ENCODE assay signal across 1 cellular context in the genomic region with DNA sequence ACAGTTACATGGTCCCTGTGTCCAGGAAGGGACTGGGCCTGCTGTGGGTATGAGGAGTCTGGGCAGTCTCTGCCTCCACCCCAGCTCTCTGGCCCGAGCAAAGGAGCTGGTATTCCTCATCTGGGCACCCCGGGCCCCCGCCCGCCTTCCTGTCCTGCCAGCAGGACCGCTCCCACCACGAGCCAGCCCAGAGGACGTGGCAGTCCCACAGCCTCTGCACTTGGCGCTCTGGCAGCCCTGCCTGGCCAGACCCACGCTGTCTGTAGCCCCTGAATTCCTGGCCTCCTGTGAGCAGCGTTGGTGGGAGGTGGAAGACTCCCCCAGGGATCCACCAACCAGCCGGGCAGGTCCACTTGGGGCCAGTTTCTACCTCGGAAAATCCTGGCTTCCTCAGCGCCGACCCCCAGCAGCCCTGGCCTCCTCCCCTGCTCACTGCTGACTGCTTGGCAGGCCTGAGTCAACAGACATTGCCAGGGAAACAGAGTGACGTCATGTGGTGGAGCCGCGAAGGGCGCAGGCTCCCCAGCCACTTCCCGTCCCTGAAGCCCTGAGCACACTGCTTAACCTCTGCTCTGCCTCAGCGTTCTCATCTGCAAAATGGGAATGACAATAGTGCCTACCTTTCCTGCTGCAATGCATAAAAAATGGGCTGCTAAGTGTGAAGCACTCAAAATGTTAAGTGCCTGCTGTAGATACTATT.
TF ChIP-seq lines count a peak whose summit lies in the region.

No MANE protein-coding gene starts in this region.

TF ChIP-seq in HEK293, 187 proteins besides CTCF, POLR2A, EP300 and RAD21 (continued from another document and continues in another):
- no peak for TF ChIP-seq ZNF148 (tag by site-specific recombination; IDR thresholded peaks at IDR 0.05; ENCODE audit: borderline replicate concordance)
- TF ChIP-seq KLF7 (tag by site-specific recombination; IDR thresholded peaks at IDR 0.05; ENCODE audit: borderline replicate concordance), result no peak
- no peak for TF ChIP-seq ZBTB1 (tag by site-specific recombination; IDR thresholded peaks at IDR 0.05)
- peak; percentile 59; the same call in 1 of the 2 replicates for TF ChIP-seq GLIS2 (tag by site-specific recombination; IDR thresholded peaks at IDR 0.05)
- TF ChIP-seq ZIC2 (tag by site-specific recombination; IDR thresholded peaks at IDR 0.05), result peak; percentile 40; the same call in 1 of the 2 replicates
- TF ChIP-seq ZNF433 (tag by site-specific recombination; IDR thresholded peaks at IDR 0.05; ENCODE audit: low read depth), result no peak
- TF ChIP-seq, protein P1, sequence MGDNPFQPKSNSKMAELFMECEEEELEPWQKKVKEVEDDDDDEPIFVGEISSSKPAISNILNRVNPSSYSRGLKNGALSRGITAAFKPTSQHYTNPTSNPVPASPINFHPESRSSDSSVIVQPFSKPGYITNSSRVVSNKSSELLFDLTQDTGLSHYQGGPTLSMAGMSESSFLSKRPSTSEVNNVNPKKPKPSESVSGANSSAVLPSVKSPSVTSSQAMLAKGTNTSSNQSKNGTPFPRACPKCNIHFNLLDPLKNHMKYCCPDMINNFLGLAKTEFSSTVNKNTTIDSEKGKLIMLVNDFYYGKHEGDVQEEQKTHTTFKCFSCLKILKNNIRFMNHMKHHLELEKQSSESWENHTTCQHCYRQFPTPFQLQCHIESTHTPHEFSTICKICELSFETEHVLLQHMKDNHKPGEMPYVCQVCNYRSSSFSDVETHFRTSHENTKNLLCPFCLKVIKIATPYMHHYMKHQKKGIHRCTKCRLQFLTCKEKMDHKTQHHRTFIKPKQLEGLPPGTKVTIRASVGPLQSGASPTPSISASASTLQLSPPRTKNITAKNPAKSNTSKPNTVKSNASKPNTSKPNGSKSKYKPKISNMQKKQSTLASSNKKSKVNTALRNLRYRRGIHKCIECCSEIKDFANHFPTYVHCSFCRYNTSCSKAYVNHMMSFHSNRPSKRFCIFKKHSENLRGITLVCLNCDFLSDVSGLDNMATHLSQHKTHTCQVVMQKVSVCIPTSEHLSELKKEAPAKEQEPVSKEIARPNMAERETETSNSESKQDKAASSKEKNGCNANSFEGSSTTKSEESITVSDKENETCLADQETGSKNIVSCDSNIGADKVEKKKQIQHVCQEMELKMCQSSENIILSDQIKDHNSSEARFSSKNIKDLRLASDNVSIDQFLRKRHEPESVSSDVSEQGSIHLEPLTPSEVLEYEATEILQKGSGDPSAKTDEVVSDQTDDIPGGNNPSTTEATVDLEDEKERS (tag by site-specific recombination; IDR thresholded peaks at IDR 0.05), result peak; percentile 67; the same call in 1 of the 2 replicates
- TF ChIP-seq, protein P2, sequence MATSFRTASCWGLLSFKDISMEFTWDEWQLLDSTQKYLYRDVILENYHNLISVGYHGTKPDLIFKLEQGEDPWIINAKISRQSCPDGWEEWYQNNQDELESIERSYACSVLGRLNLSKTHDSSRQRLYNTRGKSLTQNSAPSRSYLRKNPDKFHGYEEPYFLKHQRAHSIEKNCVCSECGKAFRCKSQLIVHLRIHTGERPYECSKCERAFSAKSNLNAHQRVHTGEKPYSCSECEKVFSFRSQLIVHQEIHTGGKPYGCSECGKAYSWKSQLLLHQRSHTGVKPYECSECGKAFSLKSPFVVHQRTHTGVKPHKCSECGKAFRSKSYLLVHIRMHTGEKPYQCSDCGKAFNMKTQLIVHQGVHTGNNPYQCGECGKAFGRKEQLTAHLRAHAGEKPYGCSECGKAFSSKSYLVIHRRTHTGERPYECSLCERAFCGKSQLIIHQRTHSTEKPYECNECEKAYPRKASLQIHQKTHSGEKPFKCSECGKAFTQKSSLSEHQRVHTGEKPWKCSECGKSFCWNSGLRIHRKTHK (tag by site-specific recombination; IDR thresholded peaks at IDR 0.05), result no peak
- TF ChIP-seq, protein P3, sequence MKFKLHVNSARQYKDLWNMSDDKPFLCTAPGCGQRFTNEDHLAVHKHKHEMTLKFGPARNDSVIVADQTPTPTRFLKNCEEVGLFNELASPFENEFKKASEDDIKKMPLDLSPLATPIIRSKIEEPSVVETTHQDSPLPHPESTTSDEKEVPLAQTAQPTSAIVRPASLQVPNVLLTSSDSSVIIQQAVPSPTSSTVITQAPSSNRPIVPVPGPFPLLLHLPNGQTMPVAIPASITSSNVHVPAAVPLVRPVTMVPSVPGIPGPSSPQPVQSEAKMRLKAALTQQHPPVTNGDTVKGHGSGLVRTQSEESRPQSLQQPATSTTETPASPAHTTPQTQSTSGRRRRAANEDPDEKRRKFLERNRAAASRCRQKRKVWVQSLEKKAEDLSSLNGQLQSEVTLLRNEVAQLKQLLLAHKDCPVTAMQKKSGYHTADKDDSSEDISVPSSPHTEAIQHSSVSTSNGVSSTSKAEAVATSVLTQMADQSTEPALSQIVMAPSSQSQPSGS (tag by site-specific recombination; IDR thresholded peaks at IDR 0.05; ENCODE audit: low read depth), result peak; percentile 94
- TF ChIP-seq, protein P4, sequence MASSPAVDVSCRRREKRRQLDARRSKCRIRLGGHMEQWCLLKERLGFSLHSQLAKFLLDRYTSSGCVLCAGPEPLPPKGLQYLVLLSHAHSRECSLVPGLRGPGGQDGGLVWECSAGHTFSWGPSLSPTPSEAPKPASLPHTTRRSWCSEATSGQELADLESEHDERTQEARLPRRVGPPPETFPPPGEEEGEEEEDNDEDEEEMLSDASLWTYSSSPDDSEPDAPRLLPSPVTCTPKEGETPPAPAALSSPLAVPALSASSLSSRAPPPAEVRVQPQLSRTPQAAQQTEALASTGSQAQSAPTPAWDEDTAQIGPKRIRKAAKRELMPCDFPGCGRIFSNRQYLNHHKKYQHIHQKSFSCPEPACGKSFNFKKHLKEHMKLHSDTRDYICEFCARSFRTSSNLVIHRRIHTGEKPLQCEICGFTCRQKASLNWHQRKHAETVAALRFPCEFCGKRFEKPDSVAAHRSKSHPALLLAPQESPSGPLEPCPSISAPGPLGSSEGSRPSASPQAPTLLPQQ (tag by site-specific recombination; IDR thresholded peaks at IDR 0.05), result 0 out of 2 replicates have a peak, but pooled peaks have one; percentile 25
- no peak for TF ChIP-seq ZNF626 (tag by site-specific recombination; IDR thresholded peaks at IDR 0.05)
- peak; percentile 42; the same call in 1 of the 2 replicates for TF ChIP-seq ZBTB48 (tag by site-specific recombination; IDR thresholded peaks at IDR 0.05)
- no peak for TF ChIP-seq GLI2 (tag by site-specific recombination; IDR thresholded peaks at IDR 0.05; ENCODE audit: borderline replicate concordance, low read depth)
- TF ChIP-seq ZNF449 (tag by site-specific recombination; IDR thresholded peaks at IDR 0.05), result no peak
- TF ChIP-seq ZNF112 (tag by site-specific recombination; IDR thresholded peaks at IDR 0.05), result no peak
- no peak for TF ChIP-seq ZNF776 (tag by site-specific recombination; IDR thresholded peaks at IDR 0.05; ENCODE audit: borderline replicate concordance)
- no peak for TF ChIP-seq REST (tag by site-specific recombination; IDR thresholded peaks at IDR 0.05)
- TF ChIP-seq ZBTB21 (tag by site-specific recombination; IDR thresholded peaks at IDR 0.05), result peak; percentile 76
- no peak for TF ChIP-seq SALL2 (tag by site-specific recombination; IDR thresholded peaks at IDR 0.05; ENCODE audit: borderline replicate concordance)
- TF ChIP-seq ZNF76 (tag by site-specific recombination; IDR thresholded peaks at IDR 0.05; ENCODE audit: borderline replicate concordance, low read depth), result no peak
- no peak for TF ChIP-seq ZNF501 (tag by site-specific recombination; IDR thresholded peaks at IDR 0.05)
- no peak for TF ChIP-seq ZNF350 (tag by site-specific recombination; IDR thresholded peaks at IDR 0.05)
- no peak for TF ChIP-seq HOXD13 (CRISPR knock-in tag; IDR thresholded peaks at IDR 0.05; ENCODE audit: borderline replicate concordance)
- TF ChIP-seq, protein P5, sequence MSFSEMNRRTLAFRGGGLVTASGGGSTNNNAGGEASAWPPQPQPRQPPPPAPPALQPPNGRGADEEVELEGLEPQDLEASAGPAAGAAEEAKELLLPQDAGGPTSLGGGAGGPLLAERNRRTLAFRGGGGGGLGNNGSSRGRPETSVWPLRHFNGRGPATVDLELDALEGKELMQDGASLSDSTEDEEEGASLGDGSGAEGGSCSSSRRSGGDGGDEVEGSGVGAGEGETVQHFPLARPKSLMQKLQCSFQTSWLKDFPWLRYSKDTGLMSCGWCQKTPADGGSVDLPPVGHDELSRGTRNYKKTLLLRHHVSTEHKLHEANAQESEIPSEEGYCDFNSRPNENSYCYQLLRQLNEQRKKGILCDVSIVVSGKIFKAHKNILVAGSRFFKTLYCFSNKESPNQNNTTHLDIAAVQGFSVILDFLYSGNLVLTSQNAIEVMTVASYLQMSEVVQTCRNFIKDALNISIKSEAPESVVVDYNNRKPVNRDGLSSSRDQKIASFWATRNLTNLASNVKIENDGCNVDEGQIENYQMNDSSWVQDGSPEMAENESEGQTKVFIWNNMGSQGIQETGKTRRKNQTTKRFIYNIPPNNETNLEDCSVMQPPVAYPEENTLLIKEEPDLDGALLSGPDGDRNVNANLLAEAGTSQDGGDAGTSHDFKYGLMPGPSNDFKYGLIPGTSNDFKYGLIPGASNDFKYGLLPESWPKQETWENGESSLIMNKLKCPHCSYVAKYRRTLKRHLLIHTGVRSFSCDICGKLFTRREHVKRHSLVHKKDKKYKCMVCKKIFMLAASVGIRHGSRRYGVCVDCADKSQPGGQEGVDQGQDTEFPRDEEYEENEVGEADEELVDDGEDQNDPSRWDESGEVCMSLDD (tag by site-specific recombination; IDR thresholded peaks at IDR 0.05), result no peak
- TF ChIP-seq ZNF510 (tag by site-specific recombination; IDR thresholded peaks at IDR 0.05; ENCODE audit: insufficient replicate concordance), result no peak
- TF ChIP-seq, protein P6, sequence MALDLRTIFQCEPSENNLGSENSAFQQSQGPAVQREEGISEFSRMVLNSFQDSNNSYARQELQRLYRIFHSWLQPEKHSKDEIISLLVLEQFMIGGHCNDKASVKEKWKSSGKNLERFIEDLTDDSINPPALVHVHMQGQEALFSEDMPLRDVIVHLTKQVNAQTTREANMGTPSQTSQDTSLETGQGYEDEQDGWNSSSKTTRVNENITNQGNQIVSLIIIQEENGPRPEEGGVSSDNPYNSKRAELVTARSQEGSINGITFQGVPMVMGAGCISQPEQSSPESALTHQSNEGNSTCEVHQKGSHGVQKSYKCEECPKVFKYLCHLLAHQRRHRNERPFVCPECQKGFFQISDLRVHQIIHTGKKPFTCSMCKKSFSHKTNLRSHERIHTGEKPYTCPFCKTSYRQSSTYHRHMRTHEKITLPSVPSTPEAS (tag by site-specific recombination; IDR thresholded peaks at IDR 0.05), result 0 out of 2 replicates have a peak, but pooled peaks have one; percentile 14
- no peak for TF ChIP-seq ZNF768 (tag by site-specific recombination; IDR thresholded peaks at IDR 0.05)
- TF ChIP-seq ZNF610 (tag by site-specific recombination; IDR thresholded peaks at IDR 0.05; ENCODE audit: borderline replicate concordance), result no peak
- no peak for TF ChIP-seq SETDB1 (IDR thresholded peaks at IDR 0.05; ENCODE audit: insufficient read length, low read length)
- TF ChIP-seq ZNF157 (tag by site-specific recombination; IDR thresholded peaks at IDR 0.05), result no peak
- peak; percentile 90 for TF ChIP-seq GLI4 (tag by site-specific recombination; IDR thresholded peaks at IDR 0.05)
